1 cellular context compared by ENCODE assay signal in the genomic region with DNA sequence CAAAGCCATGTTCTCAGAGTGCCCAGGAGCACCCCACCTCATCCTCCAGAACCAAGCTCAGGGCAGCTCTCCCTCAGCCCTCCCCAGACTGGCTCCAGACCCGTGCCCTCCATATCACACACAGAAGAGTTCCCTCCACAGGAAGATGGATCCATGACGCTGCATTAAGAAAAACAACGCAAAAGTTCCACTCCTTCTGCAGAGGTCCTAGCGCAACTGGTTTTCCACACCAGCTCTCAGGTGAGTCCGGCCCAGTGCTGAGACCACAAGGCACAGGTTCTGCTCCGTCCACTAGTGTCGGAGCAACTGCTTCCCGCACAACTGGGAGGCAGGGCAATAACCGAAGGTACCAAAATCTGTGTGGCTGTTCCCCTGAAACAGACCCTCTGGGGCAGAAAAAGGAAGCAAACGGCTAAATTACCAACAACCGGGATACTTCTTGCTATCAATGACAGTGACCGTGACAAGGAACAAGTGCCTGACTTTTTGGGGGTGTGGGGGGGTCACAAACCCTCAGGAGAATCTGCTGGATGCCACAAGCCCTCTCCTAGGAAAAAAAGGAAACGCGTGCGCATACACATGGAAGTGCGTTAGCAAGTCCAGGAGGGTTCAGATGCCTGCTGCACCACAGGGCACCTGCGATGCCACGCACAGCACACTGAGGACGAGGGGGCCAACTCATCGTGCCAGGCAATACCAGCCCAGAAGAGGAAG.
TF ChIP-seq lines count a peak whose summit lies in the region.

No MANE protein-coding gene starts in this region.

TF ChIP-seq in WTC11, 78 proteins besides CTCF, POLR2A, EP300 and RAD21 (continued from another document):
- TF ChIP-seq, protein P1, sequence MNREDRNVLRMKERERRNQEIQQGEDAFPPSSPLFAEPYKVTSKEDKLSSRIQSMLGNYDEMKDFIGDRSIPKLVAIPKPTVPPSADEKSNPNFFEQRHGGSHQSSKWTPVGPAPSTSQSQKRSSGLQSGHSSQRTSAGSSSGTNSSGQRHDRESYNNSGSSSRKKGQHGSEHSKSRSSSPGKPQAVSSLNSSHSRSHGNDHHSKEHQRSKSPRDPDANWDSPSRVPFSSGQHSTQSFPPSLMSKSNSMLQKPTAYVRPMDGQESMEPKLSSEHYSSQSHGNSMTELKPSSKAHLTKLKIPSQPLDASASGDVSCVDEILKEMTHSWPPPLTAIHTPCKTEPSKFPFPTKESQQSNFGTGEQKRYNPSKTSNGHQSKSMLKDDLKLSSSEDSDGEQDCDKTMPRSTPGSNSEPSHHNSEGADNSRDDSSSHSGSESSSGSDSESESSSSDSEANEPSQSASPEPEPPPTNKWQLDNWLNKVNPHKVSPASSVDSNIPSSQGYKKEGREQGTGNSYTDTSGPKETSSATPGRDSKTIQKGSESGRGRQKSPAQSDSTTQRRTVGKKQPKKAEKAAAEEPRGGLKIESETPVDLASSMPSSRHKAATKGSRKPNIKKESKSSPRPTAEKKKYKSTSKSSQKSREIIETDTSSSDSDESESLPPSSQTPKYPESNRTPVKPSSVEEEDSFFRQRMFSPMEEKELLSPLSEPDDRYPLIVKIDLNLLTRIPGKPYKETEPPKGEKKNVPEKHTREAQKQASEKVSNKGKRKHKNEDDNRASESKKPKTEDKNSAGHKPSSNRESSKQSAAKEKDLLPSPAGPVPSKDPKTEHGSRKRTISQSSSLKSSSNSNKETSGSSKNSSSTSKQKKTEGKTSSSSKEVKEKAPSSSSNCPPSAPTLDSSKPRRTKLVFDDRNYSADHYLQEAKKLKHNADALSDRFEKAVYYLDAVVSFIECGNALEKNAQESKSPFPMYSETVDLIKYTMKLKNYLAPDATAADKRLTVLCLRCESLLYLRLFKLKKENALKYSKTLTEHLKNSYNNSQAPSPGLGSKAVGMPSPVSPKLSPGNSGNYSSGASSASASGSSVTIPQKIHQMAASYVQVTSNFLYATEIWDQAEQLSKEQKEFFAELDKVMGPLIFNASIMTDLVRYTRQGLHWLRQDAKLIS (CRISPR knock-in tag; IDR thresholded peaks at IDR 0.05; ENCODE audit: borderline replicate concordance), result no peak
